ENCODE assay signal across 8 cellular contexts in the genomic region with DNA sequence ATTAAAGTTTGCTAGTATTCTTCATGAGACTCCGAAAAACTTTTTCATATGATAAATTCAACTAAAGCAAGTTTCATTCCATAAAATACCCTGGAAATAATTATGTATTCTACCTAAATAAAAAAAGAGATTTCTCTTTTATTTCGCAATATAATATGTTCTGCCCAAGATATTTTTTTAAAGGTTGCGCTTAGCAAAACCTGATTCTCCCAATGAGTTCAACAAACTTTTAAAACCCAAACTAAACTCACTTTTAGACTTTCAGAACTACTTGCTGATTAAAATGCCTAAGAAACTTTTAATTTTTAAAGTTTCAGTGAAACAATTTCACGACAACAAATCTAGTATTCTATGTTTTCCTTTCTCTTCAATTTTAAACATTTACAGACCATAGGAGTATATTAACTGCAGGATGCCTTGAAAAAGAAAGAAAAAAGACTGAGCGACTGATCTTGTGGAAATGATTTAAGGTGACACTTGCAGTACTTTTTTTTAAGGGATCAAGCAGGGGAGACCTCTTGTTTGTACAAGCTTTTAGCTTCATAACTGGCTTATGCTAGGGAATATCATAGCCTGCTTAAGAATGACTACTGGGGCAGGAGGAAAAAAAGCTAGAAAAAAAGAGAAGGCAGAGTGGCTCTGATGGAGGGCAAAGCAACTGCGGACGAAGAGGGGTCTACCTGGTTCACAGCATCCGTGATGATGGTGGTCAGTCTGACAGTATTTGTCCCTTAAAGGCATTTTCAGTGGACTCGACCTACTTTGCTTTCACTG. TPM values are rescaled to one million over a fixed set of nuclear protein-coding genes. Genes with fewer than 3 reads are reported as not detected.
DNase-seq lines count a peak whose midpoint lies in the region; ATAC-seq and TF ChIP-seq lines count a peak whose summit lies in the region.

No MANE protein-coding gene starts in this region.

- intact Hi-C loops in left cardiac atrium (cut with DNase I): loop anchor here in 1 of 2 donors (10.0 kb wide), 1 partner anchor 194 kb away; a partner anchor contains a TSS
- intact Hi-C loops in body of pancreas (cut with DNase I): no loop called here
- intact Hi-C loops in aorta (cut with DNase I): loop anchor here (10.0 kb wide), 1 partner anchor 194 kb away; a partner anchor contains a TSS

- DNase-seq in right atrium auricular region (ENCODE audit: low spot score) (no peak), left cardiac atrium (no peak), body of pancreas (no peak), mesendoderm (no peak), aorta (no peak), GM10266 (ENCODE audit: extremely low spot score) (no peak)

- TF ChIP-seq CTCF in right atrium auricular region (IDR thresholded peaks at IDR 0.05): no peak
- TF ChIP-seq CTCF in body of pancreas (IDR thresholded peaks at IDR 0.05): no peak
- no peak for TF ChIP-seq CTCF in GM10266 (IDR thresholded peaks at IDR 0.05; ENCODE audit: control insufficient read depth, insufficient read depth, low read depth, missing control alignments)

- peak overlapping the region; percentile 65 for H3K4me2 ChIP-seq in mesendoderm (ENCODE audit: low read length)

- no peak overlapping the region for H4K8ac ChIP-seq in mesendoderm (ENCODE audit: low read depth, low read length)

- H3K4me1 ChIP-seq in right atrium auricular region (peaks cover 0 to 29% of the 10 kb centered on the region in 2 donors), body of pancreas (peaks cover 25% of the 10 kb centered on the region), mesendoderm (ENCODE audit: control insufficient read depth, low read depth, low read length) (no peaks in the 10 kb centered on the region), aorta (ENCODE audit: control insufficient read depth in 1 of 2, insufficient read depth in 2 of 2, low read length in 2 of 2) (peaks cover 0 to 2% of the 10 kb centered on the region in 2 donors)

- H3K4me3 ChIP-seq in right atrium auricular region (peak overlapping the region; percentile 97 to 98), body of pancreas (peak overlapping the region; percentile 32 to 89), mesendoderm (ENCODE audit: low read length) (peak overlapping the region; percentile 79), aorta (ENCODE audit: low read length in 2 of 2) (peak overlapping the region; percentile 64 to 93)

- H3K9me3 ChIP-seq in right atrium auricular region: no peaks in the 10 kb centered on the region
- no peaks in the 10 kb centered on the region for H3K9me3 ChIP-seq in body of pancreas
- H3K9me3 ChIP-seq in aorta (ENCODE audit: control insufficient read depth, low read length): no peaks in the 10 kb centered on the region

- no peak overlapping the region for H2BK15ac ChIP-seq in mesendoderm (replicated peaks; ENCODE audit: low read depth)

- H3K56ac ChIP-seq in mesendoderm (ENCODE audit: low read length): peak overlapping the region; percentile 90

- no peak overlapping the region for H3K18ac ChIP-seq in mesendoderm (ENCODE audit: low read length)

- ATAC-seq in left cardiac atrium (no peak), body of pancreas (no peak), aorta (ENCODE audit: low FRiP score) (no peak), GM19328 (IDR thresholded peaks at IDR 0.05; ENCODE audit: unreplicated experiment) (no peak), GM21528 (IDR thresholded peaks at IDR 0.05; ENCODE audit: low FRiP score, unreplicated experiment) (no peak)

- no peaks in the 10 kb centered on the region for H3K27me3 ChIP-seq in right atrium auricular region
- no peaks in the 10 kb centered on the region for H3K27me3 ChIP-seq in body of pancreas
- no peaks in the 10 kb centered on the region for H3K27me3 ChIP-seq in mesendoderm (ENCODE audit: insufficient read depth, low read length, poor library complexity)
- no peaks in the 10 kb centered on the region for H3K27me3 ChIP-seq in aorta (ENCODE audit: control insufficient read depth in 1 of 2, insufficient read depth in 2 of 2, low read length in 1 of 2)

- H3K79me1 ChIP-seq in mesendoderm (ENCODE audit: low read length): no peaks in the 10 kb centered on the region

- no peak overlapping the region for H2BK5ac ChIP-seq in mesendoderm (ENCODE audit: low read length)

- H3K23ac ChIP-seq in mesendoderm (ENCODE audit: low read length): peak overlapping the region; percentile 6

- H2BK120ac ChIP-seq in mesendoderm (ENCODE audit: low read depth, low read length): no peak overlapping the region

- H3K36me3 ChIP-seq in right atrium auricular region: peaks cover 3% of the 10 kb centered on the region
- no peaks in the 10 kb centered on the region for H3K36me3 ChIP-seq in body of pancreas (replicated peaks in 1 of 2; ENCODE audit: insufficient read depth in 1 of 2, low read depth in 2 of 2)
- H3K36me3 ChIP-seq in mesendoderm (ENCODE audit: control insufficient read depth, insufficient read depth, low read length): no peaks in the 10 kb centered on the region
- no peaks in the 10 kb centered on the region for H3K36me3 ChIP-seq in aorta (ENCODE audit: control insufficient read depth in 1 of 2, insufficient read depth in 2 of 2, low read length in 1 of 2)

- H3K4ac ChIP-seq in mesendoderm (ENCODE audit: low read depth, low read length): no peak overlapping the region

- WGBS in body of pancreas, 2 donors: 32 to 35% methylated on average over 9 of the region's 9 CpGs
- no CpG with 5 or more reads among the region's 9 CpGs for WGBS in mesendoderm (ENCODE audit: extremely low coverage, insufficient coverage, low lambda C conversion rate)
- WGBS in aorta, 2 donors: 54 to 57% methylated on average over 9 of the region's 9 CpGs

- TF ChIP-seq POLR2A in body of pancreas (IDR thresholded peaks at IDR 0.05): no peak

- peak overlapping the region in 1 of 2 donors; percentile 95 for H3K27ac ChIP-seq in right atrium auricular region
- peak overlapping the region in 3 of 4 donors; percentile 96 to 99 (median 98) for H3K27ac ChIP-seq in body of pancreas
- no peak overlapping the region for H3K27ac ChIP-seq in mesendoderm (ENCODE audit: low read depth, low read length)
- H3K27ac ChIP-seq in aorta (ENCODE audit: low read depth in 1 of 2, low read length in 2 of 2): no peak overlapping the region

- H3K9ac ChIP-seq in mesendoderm (ENCODE audit: low read length): peak overlapping the region; percentile 79

- H3K79me2 ChIP-seq in mesendoderm (ENCODE audit: control insufficient read depth, insufficient read depth, low read length): no peaks in the 10 kb centered on the region

- no peak overlapping the region for H2AK5ac ChIP-seq in mesendoderm (ENCODE audit: low read length)

- no peak overlapping the region for H4K5ac ChIP-seq in mesendoderm (ENCODE audit: low read length)

RNA-seq across cellular contexts. Expression of a gene that starts 1.5 kb away (rescaled TPM):
- 10 to 100 TPM; 23.3 to 24.9 TPM for total RNA-seq in right atrium auricular region
- total RNA-seq in left cardiac atrium: 10 to 100 TPM; 22.2 to 26.0 TPM
- total RNA-seq in body of pancreas: 10 to 100 TPM; 20.0 to 23.7 TPM
- 7.3 TPM for polyA plus RNA-seq in mesendoderm (2013, experiment 1 of 2)
- 7.9 TPM for polyA plus RNA-seq in mesendoderm (2013, experiment 2 of 2)
- 10 to 100 TPM; 39.5 to 46.8 TPM for total RNA-seq in aorta
- 1 to 10 TPM; 3.4 to 8.1 TPM for polyA plus RNA-seq in aorta

Comparison
In these comparisons a context has a peak if more than half of its experiments do, and no peak if none do; other contexts are left out.
1. H3K27ac ChIP-seq: peak in body of pancreas (3 of 4); none in mesendoderm (single experiment) and aorta (0 of 2).
2. Peak in every context shown above with its lines, with median percentiles within 50 percentile points of each other: H3K4me3 ChIP-seq.